Comparison of ENCODE assay signal across 24 cellular contexts in genomic region chr1:115400426-115400825, GRCh38.
"Had no signal": no experiment of that assay in that cellular context is flagged by ENCODE, and none has a peak within 500 bp of the region (broad histone marks: within the 10 kb centered on the region; RNA-seq: fewer than 3 reads in every experiment).

No MANE protein-coding gene starts in this region.

- ATAC-seq: activated CD8-positive, alpha-beta T cell treated with anti-CD3 and anti-CD28 coated beads for 36 hours; activated naive CD4-positive, alpha-beta T cell treated with anti-CD3 and anti-CD28 coated beads, Interleukin-2, amount 50 U/mL, for 72 hours; activated T-helper 17 cell treated with anti-CD3 and anti-CD28 coated beads, Interleukin-2, amount 50 U/mL, for 72 hours; body of pancreas had no signal

- H3K36me3 ChIP-seq: adrenal gland, breast epithelium, SJCRH30 had no signal

- H3K9me3 ChIP-seq: adrenal gland, body of pancreas, breast epithelium, SJCRH30 had no signal

- DNase-seq: activated CD4-positive, alpha-beta T cell treated with anti-CD3 and anti-CD28 coated beads, Interleukin-2, amount 10 ng/mL, durations not matched to agents 24 days and 14 days; activated CD4-positive, alpha-beta T cell treated with anti-CD3 and anti-CD28 coated beads, Interleukin-2, amount 50 U/mL, for 4 hours; activated CD8-positive, alpha-beta T cell treated with anti-CD3 and anti-CD28 coated beads for 36 hours; activated effector memory CD4-positive, alpha-beta T cell treated with anti-CD3 and anti-CD28 coated beads, Interleukin-2, amount 50 U/mL, for 16 hours; activated naive CD4-positive, alpha-beta T cell treated with anti-CD3 and anti-CD28 coated beads for 36 hours; activated T-cell treated with anti-CD3 and anti-CD28 coated beads, Interleukin-2, amount 50 U/mL, for 1 hour; activated T-cell treated with anti-CD3 and anti-CD28 coated beads, Interleukin-2, amount 50 U/mL, for 72 hours; adrenal gland; body of pancreas; caudate nucleus; NCI-H1092 treated with DMSO at 0.1 percent for 48 hours; NCI-H146; NCI-H187; NCI-H2107; NCI-H510A; NCI-H526; NCI-H748 treated with DMSO at 0.1 percent for 48 hours; NK-92 treated with Interleukin-12 subunit alpha and Interleukin-12 subunit beta, amount 100 ng/mL, for 24 hours had no signal

- H3K4me1 ChIP-seq: adrenal gland, breast epithelium, SJCRH30 had no signal

- H3K4me3 ChIP-seq: adrenal gland, body of pancreas, breast epithelium, SJCRH30, SK-N-MC had no signal

- H3K27me3 ChIP-seq: adrenal gland, body of pancreas, breast epithelium, SJCRH30 had no signal

- H3K27ac ChIP-seq: adrenal gland, body of pancreas, breast epithelium, KMS-11, SJCRH30, SK-N-MC had no signal
